19 cellular contexts compared by ENCODE assay signal in the genomic region with DNA sequence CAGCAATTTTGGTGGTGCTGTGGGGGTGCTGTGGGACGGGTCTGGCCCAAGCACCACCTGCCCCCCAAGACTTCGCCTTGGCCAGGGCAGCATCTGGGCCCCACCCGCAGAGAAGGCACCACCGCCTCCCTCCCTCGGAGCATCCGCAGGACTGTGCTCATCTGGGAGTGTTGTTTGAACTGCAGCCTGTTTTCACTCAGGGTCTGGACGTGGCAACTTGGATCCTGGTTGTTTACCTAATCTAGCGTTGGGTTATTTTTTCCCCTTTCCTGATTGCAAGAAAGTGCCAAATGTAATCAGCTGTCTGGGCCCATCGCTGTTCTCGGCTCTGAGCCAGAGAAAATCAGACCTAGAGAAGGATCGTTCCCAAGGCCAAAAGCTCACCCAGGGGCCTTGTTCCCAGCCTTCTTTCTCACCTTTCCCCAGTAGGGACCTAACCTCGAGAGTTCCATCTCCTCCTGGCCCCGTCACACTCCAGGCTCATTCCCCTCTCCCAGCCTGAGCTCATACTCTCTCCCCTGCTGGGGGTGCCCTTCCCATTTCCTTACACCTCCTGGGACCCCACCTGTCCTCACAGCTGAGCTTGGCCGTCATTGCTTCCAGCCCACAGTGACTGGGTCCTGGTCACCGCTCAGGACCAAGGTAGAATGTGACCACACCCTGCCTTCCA.
DNase-seq lines count a peak whose midpoint lies in the region; ATAC-seq and TF ChIP-seq lines count a peak whose summit lies in the region.
"Had no signal": no experiment of that assay in that cellular context is flagged by ENCODE, and none has a peak within 500 bp of the region (broad histone marks: within the 10 kb centered on the region; RNA-seq: fewer than 3 reads in every experiment).

No MANE protein-coding gene starts in this region.

- H3K36me3 Mint-ChIP-seq in nephron progenitor cell (ENCODE audit: low read depth) = no peaks in the 10 kb centered on the region
- H3K36me3 Mint-ChIP-seq: naive B cell had no signal

- H3K27me3 ChIP-seq in foreskin keratinocyte = peaks cover 10% of the 10 kb centered on the region
- no peaks in the 10 kb centered on the region for H3K27me3 ChIP-seq in tibial nerve

- peaks cover 4% of the 10 kb centered on the region for H3K9me3 Mint-ChIP-seq in nephron progenitor cell

- TF ChIP-seq POLR2A in tibial nerve (IDR thresholded peaks at IDR 0.05) = no peak

- peaks cover 25% of the 10 kb centered on the region for H3K4me1 Mint-ChIP-seq in nephron progenitor cell
- H3K4me1 Mint-ChIP-seq: naive B cell had no signal

- peak in 1 of 2 donors; percentile 5 for TF ChIP-seq EP300 in tibial nerve (IDR thresholded peaks at IDR 0.05)

- peak overlapping the region; percentile 32 for H3K27ac ChIP-seq in cingulate gyrus (ENCODE audit: low read depth, low read length)
- no peak overlapping the region for H3K27ac ChIP-seq in foreskin keratinocyte
- peak overlapping the region in 2 of 4 donors; percentile 64 to 78 for H3K27ac ChIP-seq in tibial nerve

- TF ChIP-seq CTCF in foreskin keratinocyte (conservative IDR thresholded peaks at IDR 0.05) (no peak), nephron progenitor cell (IDR thresholded peaks at IDR 0.05) (no peak), tibial nerve (IDR thresholded peaks at IDR 0.05) (no peak)

- H3K4me3 Mint-ChIP-seq in nephron progenitor cell = no peak overlapping the region
- H3K4me3 Mint-ChIP-seq: naive B cell had no signal

- 63 to 64% methylated on average over 15 of the region's 15 CpGs for WGBS in tibial nerve, 2 donors

- no peak overlapping the region for H3K4me3 ChIP-seq in tibial nerve

- peak overlapping the region; percentile 93 for H3K27ac Mint-ChIP-seq in nephron progenitor cell
- H3K27ac Mint-ChIP-seq: naive B cell had no signal

- H3K4me1 ChIP-seq in foreskin keratinocyte (no peaks in the 10 kb centered on the region), tibial nerve (peaks cover 0 to 34% (median 2%) of the 10 kb centered on the region in 4 donors)

- DNase-seq in foreskin keratinocyte = no peak
- no peak for DNase-seq in nephron progenitor cell
- peak; percentile 38 to 55 for DNase-seq in tibial nerve (ENCODE audit: low spot score in 2 of 2)
- DNase-seq in stimulated activated naive CD4-positive, alpha-beta T cell (lab: John Stamatoyannopoulos, UW) = no peak
- DNase-seq in NCI-H2107 (lab: John Stamatoyannopoulos, UW) = no peak
- DNase-seq: activated CD4-positive, alpha-beta T cell treated with anti-CD3 and anti-CD28 coated beads for 4 hours; AML-193; cerebellar nuclear complex; effector memory CD4-positive, alpha-beta T cell; KG1; kidney; mammary epithelial cell; naive B cell; NCI-H1048; NCI-H2029; stimulated activated CD4-positive, alpha-beta T cell treated with anti-CD3 and anti-CD28 coated beads, Interleukin-4, amount 100 ng/mL, for 4 hours; SW 1271 had no signal

- H3K9me3 ChIP-seq in tibial nerve = no peaks in the 10 kb centered on the region

- peak; percentile 9 for ATAC-seq in foreskin keratinocyte
- no peak for ATAC-seq in HG03432 (IDR thresholded peaks at IDR 0.05; ENCODE audit: unreplicated experiment)

- H3K27me3 Mint-ChIP-seq in nephron progenitor cell (ENCODE audit: low read depth, poor library complexity) = no peaks in the 10 kb centered on the region

- H3K36me3 ChIP-seq in tibial nerve = no peaks in the 10 kb centered on the region

Comparison
In these comparisons a context has a peak if more than half of its experiments do, and no peak if none do; other contexts are left out.
1. DNase-seq: peak in tibial nerve (2 of 2); none in foreskin keratinocyte (0 of 2), nephron progenitor cell (single experiment), stimulated activated naive CD4-positive, alpha-beta T cell (0 of 6) and NCI-H2107 (single experiment).